Comparison of ENCODE assay signal across 24 cellular contexts in the genomic region with DNA sequence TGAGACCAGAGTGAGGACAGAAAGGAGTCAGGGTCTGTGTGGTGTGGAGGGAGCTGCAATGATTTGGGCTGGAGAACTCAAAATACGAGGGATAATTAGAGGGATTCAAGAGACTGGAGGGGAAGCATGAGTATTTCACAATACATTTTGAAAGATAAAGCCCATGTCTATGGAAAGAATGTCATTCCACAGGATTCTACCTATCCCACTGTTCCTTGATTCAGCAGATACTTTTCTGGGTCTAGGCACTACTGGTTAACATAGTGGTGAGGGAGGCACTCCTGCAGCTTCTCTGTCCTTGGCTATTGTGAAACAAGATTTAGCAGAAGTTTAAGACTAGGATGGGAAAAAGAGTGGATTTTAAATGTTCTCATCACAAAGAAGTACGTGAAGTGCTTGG.
"Had no signal": no experiment of that assay in that cellular context is flagged by ENCODE, and none has a peak within 500 bp of the region (broad histone marks: within the 10 kb centered on the region; RNA-seq: fewer than 3 reads in every experiment).

No MANE protein-coding gene starts in this region.

- H3K4me3 Mint-ChIP-seq: activated B cell treated with CpG ODN at 0.5 μM for 24 hours; activated CD4-positive, alpha-beta T cell treated with anti-CD3 and anti-CD28 coated beads, Interleukin-2, amount 10 ng/mL, durations not matched to agents 24 days and 14 days; activated CD8-positive, alpha-beta memory T cell treated with anti-CD3 and anti-CD28 coated beads, Interleukin-2, amount 10 ng/mL, durations not matched to agents 7 days and 5 days; activated naive CD4-positive, alpha-beta T cell treated with anti-CD3 and anti-CD28 coated beads for 36 hours; activated naive CD8-positive, alpha-beta T cell; activated T-cell treated with anti-CD3 and anti-CD28 coated beads, Interleukin-2, amount 50 U/mL, for 4 hours; T-helper 17 cell had no signal

- ATAC-seq: activated CD8-positive, alpha-beta memory T cell treated with anti-CD3 and anti-CD28 coated beads, Interleukin-2, amount 10 ng/mL, durations not matched to agents 7 days and 5 days; activated T-cell treated with anti-CD3 and anti-CD28 coated beads, Interleukin-2, amount 50 U/mL, for 4 hours; T-helper 17 cell had no signal

- H3K4me1 Mint-ChIP-seq: activated B cell treated with CpG ODN at 0.5 μM for 24 hours; activated CD4-positive, alpha-beta T cell treated with anti-CD3 and anti-CD28 coated beads, Interleukin-2, amount 10 ng/mL, durations not matched to agents 24 days and 14 days; activated CD8-positive, alpha-beta memory T cell treated with anti-CD3 and anti-CD28 coated beads, Interleukin-2, amount 10 ng/mL, durations not matched to agents 7 days and 5 days; T-helper 17 cell had no signal

- H3K9me3 Mint-ChIP-seq: activated B cell treated with CpG ODN at 0.5 μM for 24 hours; activated CD4-positive, alpha-beta T cell treated with anti-CD3 and anti-CD28 coated beads, Interleukin-2, amount 10 ng/mL, durations not matched to agents 24 days and 14 days; activated naive CD4-positive, alpha-beta T cell treated with anti-CD3 and anti-CD28 coated beads for 36 hours; activated T-cell treated with anti-CD3 and anti-CD28 coated beads, Interleukin-2, amount 50 U/mL, for 4 hours had no signal

- H3K27ac ChIP-seq: brain microvascular endothelial cell, cardiac muscle cell had no signal

- H3K27me3 ChIP-seq: brain microvascular endothelial cell, cardiac muscle cell had no signal

- H3K36me3 Mint-ChIP-seq: activated CD8-positive, alpha-beta memory T cell treated with anti-CD3 and anti-CD28 coated beads, Interleukin-2, amount 10 ng/mL, durations not matched to agents 7 days and 5 days; activated naive CD8-positive, alpha-beta T cell had no signal

- H3K4me3 ChIP-seq: cardiac muscle cell had no signal

- DNase-seq: activated B cell treated with CpG ODN at 0.5 μM for 24 hours; activated CD4-positive, alpha-beta T cell treated with anti-CD3 and anti-CD28 coated beads for 1 hour; activated CD4-positive, alpha-beta T cell treated with anti-CD3 and anti-CD28 coated beads, Interleukin-2, amount 10 ng/mL, durations not matched to agents 24 days and 14 days; activated CD4-positive, alpha-beta T cell treated with anti-CD3 and anti-CD28 coated beads, Interleukin-2, amount 50 U/mL, for 48 hours; activated CD8-positive, alpha-beta memory T cell treated with anti-CD3 and anti-CD28 coated beads, Interleukin-2, amount 10 ng/mL, durations not matched to agents 7 days and 5 days; activated effector memory CD4-positive, alpha-beta T cell treated with anti-CD3 and anti-CD28 coated beads, Interleukin-2, amount 50 U/mL, for 16 hours; activated naive CD4-positive, alpha-beta T cell treated with anti-CD3 and anti-CD28 coated beads for 36 hours; activated T-cell treated with anti-CD3 and anti-CD28 coated beads, Interleukin-2, amount 50 U/mL, for 4 hours; brain microvascular endothelial cell; NCI-H1092; NCI-H1417; NCI-H1694; NCI-H2029; NCI-H2107; NCI-H2171 treated with DMSO at 0.1 percent for 48 hours; NCI-H345; NCI-H510A; NCI-H526 treated with DMSO at 0.1 percent for 48 hours; NCI-H82; SIG-M5; T-helper 17 cell; T-helper 9 cell had no signal

- H3K27ac Mint-ChIP-seq: activated B cell treated with CpG ODN at 0.5 μM for 24 hours; activated CD4-positive, alpha-beta T cell treated with anti-CD3 and anti-CD28 coated beads, Interleukin-2, amount 10 ng/mL, durations not matched to agents 24 days and 14 days; activated CD8-positive, alpha-beta memory T cell treated with anti-CD3 and anti-CD28 coated beads, Interleukin-2, amount 10 ng/mL, durations not matched to agents 7 days and 5 days; activated naive CD4-positive, alpha-beta T cell treated with anti-CD3 and anti-CD28 coated beads for 36 hours; activated naive CD8-positive, alpha-beta T cell; T-helper 17 cell had no signal
